ENCODE assay signal across 22 cellular contexts in the genomic region with DNA sequence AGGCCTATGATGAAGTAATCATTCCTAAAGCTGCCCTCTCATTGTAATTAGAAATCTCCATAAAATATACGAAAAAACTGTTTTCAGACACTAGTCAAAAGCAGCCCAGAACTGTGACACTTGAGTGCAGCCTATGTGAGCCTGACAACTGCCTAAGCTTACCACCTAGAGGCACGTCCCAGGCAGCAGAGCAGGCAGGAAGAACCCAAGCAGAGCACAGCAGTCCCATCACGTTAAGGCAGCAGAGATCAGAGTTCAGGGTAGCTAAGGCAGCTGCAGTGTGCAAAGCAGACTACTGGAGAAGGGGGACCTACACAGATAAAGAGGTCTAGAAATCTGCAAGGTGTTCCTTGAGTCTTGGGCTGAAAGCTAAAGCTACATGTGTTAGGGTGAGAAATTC. TPM values are rescaled to one million over a fixed set of nuclear protein-coding genes. Genes with fewer than 3 reads are reported as not detected.
A peak's percentile ranks its signal among the peaks of the same experiment; 100 is the strongest.
DNase-seq lines count a peak whose midpoint lies in the region; ATAC-seq and TF ChIP-seq lines count a peak whose summit lies in the region.
"Had no signal": no experiment of that assay in that cellular context is flagged by ENCODE, and none has a peak within 500 bp of the region (broad histone marks: within the 10 kb centered on the region; RNA-seq: fewer than 3 reads in every experiment).

No MANE protein-coding gene starts in this region.

- POLR2A ChIA-PET in activated CD8-positive, alpha-beta T cell treated with anti-CD3 and anti-CD28 coated beads for 36 hours (lab: Charles Lee): no interaction called here
- POLR2A ChIA-PET in activated CD8-positive, alpha-beta T cell treated with anti-CD3 and anti-CD28 coated beads, Interleukin-2, amount 10 ng/mL, durations not matched to agents 7 days and 5 days (lab: Charles Lee): no interaction called here

- H3K4me1 ChIP-seq in prostate gland (replicated peaks): no peaks in the 10 kb centered on the region

- intact Hi-C loops in activated CD8-positive, alpha-beta T cell treated with anti-CD3 and anti-CD28 coated beads for 36 hours (cut with micrococcal nuclease): no loop called here
- intact Hi-C loops in activated T-helper 1 cell treated with anti-CD3 and anti-CD28 coated beads, Interleukin-12 subunit alpha, Interleukin-12 subunit beta, Interleukin-2, Interleukin-4 antibody, amounts not matched to agents 30 ng/mL and 10 ng/mL and 1 ng/mL, durations not matched to agents 14 hours and 24 hours and 36 hours (cut with micrococcal nuclease): no loop called here
- intact Hi-C loops in prostate gland (cut with DNase I): no loop called here

- H3K36me3 ChIP-seq in prostate gland: peaks cover 0 to 7% of the 10 kb centered on the region in 2 donors

- CTCF ChIA-PET in activated CD8-positive, alpha-beta T cell treated with anti-CD3 and anti-CD28 coated beads for 36 hours (lab: Charles Lee): interaction anchor here (0.8 to 1.4 kb wide), 2 partner anchors 12 to 22 kb away, joined by 3 to 4 read pairs; no protein-coding TSS in a partner anchor
- CTCF ChIA-PET in activated CD8-positive, alpha-beta T cell treated with anti-CD3 and anti-CD28 coated beads, Interleukin-2, amount 10 ng/mL, durations not matched to agents 7 days and 5 days (lab: Charles Lee): interaction anchor here (0.9 to 1.4 kb wide), 2 partner anchors 51 to 202 kb away, joined by 3 read pairs; no protein-coding TSS in a partner anchor

- TF ChIP-seq POLR2A in prostate gland (IDR thresholded peaks at IDR 0.05): no peak

- TF ChIP-seq CTCF in activated CD8-positive, alpha-beta T cell treated with anti-CD3 and anti-CD28 coated beads for 36 hours (IDR thresholded peaks at IDR 0.05): no peak
- no peak for TF ChIP-seq CTCF in prostate gland (IDR thresholded peaks at IDR 0.05)

- H3K27ac ChIP-seq in prostate gland: peak overlapping the region; percentile 56 to 80

- no peaks in the 10 kb centered on the region for H3K9me3 Mint-ChIP-seq in activated CD8-positive, alpha-beta T cell treated with anti-CD3 and anti-CD28 coated beads for 36 hours
- H3K9me3 Mint-ChIP-seq in activated CD8-positive, alpha-beta T cell treated with anti-CD3 and anti-CD28 coated beads, Interleukin-2, amount 10 ng/mL, durations not matched to agents 7 days and 5 days (ENCODE audit: insufficient read depth): no peaks in the 10 kb centered on the region
- H3K9me3 Mint-ChIP-seq in activated T-helper 1 cell treated with anti-CD3 and anti-CD28 coated beads, Interleukin-12 subunit alpha, Interleukin-12 subunit beta, Interleukin-2, Interleukin-4 antibody, amounts not matched to agents 30 ng/mL and 10 ng/mL and 1 ng/mL, durations not matched to agents 14 hours and 24 hours and 36 hours: no peaks in the 10 kb centered on the region
- H3K9me3 Mint-ChIP-seq: activated CD4-positive, alpha-beta T cell treated with anti-CD3 and anti-CD28 coated beads, Interleukin-2, amount 10 ng/mL, durations not matched to agents 7 days and 5 days; type B pancreatic cell had no signal

- peaks cover 52% of the 10 kb centered on the region for H3K36me3 Mint-ChIP-seq in activated CD8-positive, alpha-beta T cell treated with anti-CD3 and anti-CD28 coated beads for 36 hours (ENCODE audit: low read depth)
- H3K36me3 Mint-ChIP-seq in activated CD8-positive, alpha-beta T cell treated with anti-CD3 and anti-CD28 coated beads, Interleukin-2, amount 10 ng/mL, durations not matched to agents 7 days and 5 days (ENCODE audit: low read depth): peaks cover 53% of the 10 kb centered on the region
- peaks cover 40% of the 10 kb centered on the region for H3K36me3 Mint-ChIP-seq in activated T-helper 1 cell treated with anti-CD3 and anti-CD28 coated beads, Interleukin-12 subunit alpha, Interleukin-12 subunit beta, Interleukin-2, Interleukin-4 antibody, amounts not matched to agents 30 ng/mL and 10 ng/mL and 1 ng/mL, durations not matched to agents 14 hours and 24 hours and 36 hours (ENCODE audit: low read depth)

- DNase-seq in activated CD8-positive, alpha-beta T cell treated with anti-CD3 and anti-CD28 coated beads for 36 hours: no peak
- DNase-seq in activated CD8-positive, alpha-beta T cell treated with anti-CD3 and anti-CD28 coated beads, Interleukin-2, amount 10 ng/mL, durations not matched to agents 7 days and 5 days: no peak
- DNase-seq in activated T-helper 1 cell treated with anti-CD3 and anti-CD28 coated beads, Interleukin-12 subunit alpha, Interleukin-12 subunit beta, Interleukin-2, Interleukin-4 antibody, amounts not matched to agents 30 ng/mL and 10 ng/mL and 1 ng/mL, durations not matched to agents 14 hours and 24 hours and 36 hours (ENCODE audit: low spot score): no peak
- DNase-seq in iPS-NIHi7 (ENCODE audit: extremely low spot score) (peak; percentile 16), prostate gland (ENCODE audit: low spot score) (no peak), ecto neural progenitor cell (ENCODE audit: low spot score) (no peak), T-helper 9 cell (no peak)
- no peak for DNase-seq in stimulated activated CD4-positive, alpha-beta T cell treated with anti-CD3 and anti-CD28 coated beads, Interleukin-4, amount 100 ng/mL, for 1 hour
- DNase-seq: 8988T; activated CD4-positive, alpha-beta T cell treated with anti-CD3 and anti-CD28 coated beads, Interleukin-2, amount 10 ng/mL, durations not matched to agents 7 days and 5 days; dermis blood vessel endothelial cell; DMS79; heart left ventricle; left ventricle myocardium superior; mucosa of descending colon; NCI-H1092 treated with DMSO at 0.1 percent for 48 hours; NCI-H2029; NCI-H345; stimulated activated CD4-positive, alpha-beta T cell treated with anti-CD3 and anti-CD28 coated beads, Interleukin-4, amount 100 ng/mL, for 4 hours had no signal

- H3K4me3 ChIP-seq in prostate gland: no peak overlapping the region
- H3K4me3 ChIP-seq: GM12878, heart left ventricle, mucosa of descending colon had no signal

- no peaks in the 10 kb centered on the region for H3K27me3 Mint-ChIP-seq in activated CD8-positive, alpha-beta T cell treated with anti-CD3 and anti-CD28 coated beads for 36 hours
- H3K27me3 Mint-ChIP-seq in activated CD8-positive, alpha-beta T cell treated with anti-CD3 and anti-CD28 coated beads, Interleukin-2, amount 10 ng/mL, durations not matched to agents 7 days and 5 days (ENCODE audit: low read depth): no peaks in the 10 kb centered on the region
- no peaks in the 10 kb centered on the region for H3K27me3 Mint-ChIP-seq in activated T-helper 1 cell treated with anti-CD3 and anti-CD28 coated beads, Interleukin-12 subunit alpha, Interleukin-12 subunit beta, Interleukin-2, Interleukin-4 antibody, amounts not matched to agents 30 ng/mL and 10 ng/mL and 1 ng/mL, durations not matched to agents 14 hours and 24 hours and 36 hours (ENCODE audit: insufficient read depth)
- H3K27me3 Mint-ChIP-seq: activated CD4-positive, alpha-beta T cell treated with anti-CD3 and anti-CD28 coated beads, Interleukin-2, amount 10 ng/mL, durations not matched to agents 7 days and 5 days; type B pancreatic cell had no signal

- no peaks in the 10 kb centered on the region for H3K27me3 ChIP-seq in prostate gland (replicated peaks; ENCODE audit: insufficient read depth)
- H3K27me3 ChIP-seq: heart left ventricle had no signal

- peaks cover 65% of the 10 kb centered on the region for H3K4me1 Mint-ChIP-seq in activated CD8-positive, alpha-beta T cell treated with anti-CD3 and anti-CD28 coated beads for 36 hours (ENCODE audit: low read depth)
- H3K4me1 Mint-ChIP-seq in activated CD8-positive, alpha-beta T cell treated with anti-CD3 and anti-CD28 coated beads, Interleukin-2, amount 10 ng/mL, durations not matched to agents 7 days and 5 days (ENCODE audit: low read depth): peaks cover 6% of the 10 kb centered on the region
- H3K4me1 Mint-ChIP-seq in activated T-helper 1 cell treated with anti-CD3 and anti-CD28 coated beads, Interleukin-12 subunit alpha, Interleukin-12 subunit beta, Interleukin-2, Interleukin-4 antibody, amounts not matched to agents 30 ng/mL and 10 ng/mL and 1 ng/mL, durations not matched to agents 14 hours and 24 hours and 36 hours (ENCODE audit: low read depth): peaks cover 30% of the 10 kb centered on the region

- H3K4me3 Mint-ChIP-seq in activated CD8-positive, alpha-beta T cell treated with anti-CD3 and anti-CD28 coated beads for 36 hours: no peak overlapping the region
- no peak overlapping the region for H3K4me3 Mint-ChIP-seq in activated CD8-positive, alpha-beta T cell treated with anti-CD3 and anti-CD28 coated beads, Interleukin-2, amount 10 ng/mL, durations not matched to agents 7 days and 5 days
- H3K4me3 Mint-ChIP-seq in activated T-helper 1 cell treated with anti-CD3 and anti-CD28 coated beads, Interleukin-12 subunit alpha, Interleukin-12 subunit beta, Interleukin-2, Interleukin-4 antibody, amounts not matched to agents 30 ng/mL and 10 ng/mL and 1 ng/mL, durations not matched to agents 14 hours and 24 hours and 36 hours: no peak overlapping the region
- H3K4me3 Mint-ChIP-seq: activated CD4-positive, alpha-beta T cell treated with anti-CD3 and anti-CD28 coated beads, Interleukin-2, amount 10 ng/mL, durations not matched to agents 7 days and 5 days; type B pancreatic cell had no signal

- 71% methylated on average over 3 of the region's 3 CpGs for WGBS in prostate gland

- H3K27ac Mint-ChIP-seq in activated CD8-positive, alpha-beta T cell treated with anti-CD3 and anti-CD28 coated beads for 36 hours: peak overlapping the region; percentile 75
- no peak overlapping the region for H3K27ac Mint-ChIP-seq in activated CD8-positive, alpha-beta T cell treated with anti-CD3 and anti-CD28 coated beads, Interleukin-2, amount 10 ng/mL, durations not matched to agents 7 days and 5 days
- H3K27ac Mint-ChIP-seq in activated T-helper 1 cell treated with anti-CD3 and anti-CD28 coated beads, Interleukin-12 subunit alpha, Interleukin-12 subunit beta, Interleukin-2, Interleukin-4 antibody, amounts not matched to agents 30 ng/mL and 10 ng/mL and 1 ng/mL, durations not matched to agents 14 hours and 24 hours and 36 hours: peak overlapping the region; percentile 34
- H3K27ac Mint-ChIP-seq: activated CD4-positive, alpha-beta T cell treated with anti-CD3 and anti-CD28 coated beads, Interleukin-2, amount 10 ng/mL, durations not matched to agents 7 days and 5 days; type B pancreatic cell had no signal

- H3K9me3 ChIP-seq in prostate gland: no peaks in the 10 kb centered on the region
- H3K9me3 ChIP-seq: heart left ventricle, mucosa of descending colon had no signal

- ATAC-seq in activated CD8-positive, alpha-beta T cell treated with anti-CD3 and anti-CD28 coated beads for 36 hours: no peak
- ATAC-seq in activated CD8-positive, alpha-beta T cell treated with anti-CD3 and anti-CD28 coated beads, Interleukin-2, amount 10 ng/mL, durations not matched to agents 7 days and 5 days: no peak
- ATAC-seq: GM12878, heart left ventricle, left ventricle myocardium superior, mucosa of descending colon, Right ventricle myocardium inferior had no signal

RNA-seq across cellular contexts. Expression of a gene that starts 46.4 kb away (rescaled TPM):
- total RNA-seq in activated CD8-positive, alpha-beta T cell treated with anti-CD3 and anti-CD28 coated beads for 36 hours: 10 to 100 TPM; 53.2 to 56.7 TPM
- 10 to 100 TPM; 70.7 to 73.7 TPM for total RNA-seq in activated CD8-positive, alpha-beta T cell treated with anti-CD3 and anti-CD28 coated beads, Interleukin-2, amount 10 ng/mL, durations not matched to agents 7 days and 5 days
- total RNA-seq in activated T-helper 1 cell treated with anti-CD3 and anti-CD28 coated beads, Interleukin-12 subunit alpha, Interleukin-12 subunit beta, Interleukin-2, Interleukin-4 antibody, amounts not matched to agents 30 ng/mL and 10 ng/mL and 1 ng/mL, durations not matched to agents 14 hours and 24 hours and 36 hours: 85.1 and 91.3 TPM in 2 replicates
- 100 to 1,000 TPM; 118 to 259 TPM for total RNA-seq in prostate gland
